8 cellular contexts compared by ENCODE assay signal in the genomic region with DNA sequence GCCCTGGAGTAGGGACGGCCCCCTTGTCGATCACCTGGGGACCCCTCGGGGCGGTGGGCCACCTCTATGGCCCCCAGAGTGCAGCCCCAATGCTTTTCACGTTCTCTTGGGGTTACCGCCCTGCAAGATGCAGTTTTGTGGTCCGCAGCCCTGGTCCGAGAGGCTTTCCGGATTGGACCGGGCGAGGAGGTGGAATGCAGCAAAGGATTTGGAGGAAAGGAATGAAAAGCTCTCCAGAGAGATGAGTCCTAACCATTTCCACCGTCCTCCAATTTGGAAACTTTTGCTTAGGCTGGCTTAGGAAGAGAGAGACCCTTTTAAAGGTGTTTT. TPM values are rescaled to one million over a fixed set of nuclear protein-coding genes. Genes with fewer than 3 reads are reported as not detected.
A peak's percentile ranks its signal among the peaks of the same experiment; 100 is the strongest.
DNase-seq lines count a peak whose midpoint lies in the region; ATAC-seq lines count a peak whose summit lies in the region.

No MANE protein-coding gene starts in this region.

- H3K27ac Mint-ChIP-seq in dendritic cell treated with granulocyte-macrophage colony-stimulating factor and Interleukin-4, amounts not matched to agents 40 ng/mL and 50 ng/mL, for 4 days = peak overlapping the region; percentile 52

- DNase-seq in Karpas-422 (no peak), SKM-1 (lab: John Stamatoyannopoulos, UW; ENCODE audit: unreplicated experiment) (no peak), SHP77 (lab: John Stamatoyannopoulos, UW) (no peak), NCI-H774 (lab: John Stamatoyannopoulos, UW) (no peak), GOT3 (lab: John Stamatoyannopoulos, UW) (no peak)

- no peaks in the 10 kb centered on the region for H3K9me3 Mint-ChIP-seq in dendritic cell treated with granulocyte-macrophage colony-stimulating factor and Interleukin-4, amounts not matched to agents 40 ng/mL and 50 ng/mL, for 4 days

- H3K27me3 ChIP-seq in Karpas-422 (ENCODE audit: low read length) (no peaks in the 10 kb centered on the region), mononuclear cell (ENCODE audit: insufficient read depth, low read length) (no peaks in the 10 kb centered on the region)

- H3K9me3 ChIP-seq in Karpas-422 (ENCODE audit: low read length) (no peaks in the 10 kb centered on the region), mononuclear cell (ENCODE audit: low read depth, low read length) (no peaks in the 10 kb centered on the region)

- no peaks in the 10 kb centered on the region for H3K36me3 ChIP-seq in Karpas-422 (ENCODE audit: insufficient read depth, low read length)

- H3K27me3 Mint-ChIP-seq in dendritic cell treated with granulocyte-macrophage colony-stimulating factor and Interleukin-4, amounts not matched to agents 40 ng/mL and 50 ng/mL, for 4 days = no peaks in the 10 kb centered on the region

- peak overlapping the region; percentile 68 for H3K4me2 ChIP-seq in Karpas-422 (ENCODE audit: low read depth, low read length, poor library complexity, severe bottlenecking)

- intact Hi-C loops in dendritic cell treated with granulocyte-macrophage colony-stimulating factor and Interleukin-4, amounts not matched to agents 40 ng/mL and 50 ng/mL, for 4 days (cut with micrococcal nuclease) = loop anchor here (5.0 kb wide), 1 partner anchor 68 kb away; the partner anchor contains the start of gene SLC25A5

- peaks cover 27% of the 10 kb centered on the region for H3K4me1 Mint-ChIP-seq in dendritic cell treated with granulocyte-macrophage colony-stimulating factor and Interleukin-4, amounts not matched to agents 40 ng/mL and 50 ng/mL, for 4 days (ENCODE audit: low read depth)

- H3K9me2 ChIP-seq in Karpas-422 (replicated peaks; ENCODE audit: insufficient read depth, low read length) = no peaks in the 10 kb centered on the region

- H3K36me3 Mint-ChIP-seq in dendritic cell treated with granulocyte-macrophage colony-stimulating factor and Interleukin-4, amounts not matched to agents 40 ng/mL and 50 ng/mL, for 4 days (ENCODE audit: low read depth) = peaks cover 6% of the 10 kb centered on the region

- H3K9ac ChIP-seq in Karpas-422 (ENCODE audit: low read length) = peak overlapping the region; percentile 65

- H3K27ac ChIP-seq in Karpas-422 (ENCODE audit: low read length) = no peak overlapping the region

- no peaks in the 10 kb centered on the region for H4K20me1 ChIP-seq in Karpas-422 (ENCODE audit: insufficient read depth, low read depth, low read length)

- peaks cover 11% of the 10 kb centered on the region for H3K4me1 ChIP-seq in Karpas-422 (ENCODE audit: low read length)
- peaks cover 16% of the 10 kb centered on the region for H3K4me1 ChIP-seq in mononuclear cell (ENCODE audit: insufficient read depth, low read length)

- no peaks in the 10 kb centered on the region for H3K79me2 ChIP-seq in Karpas-422 (ENCODE audit: low read length)

- no peak overlapping the region for H2AFZ ChIP-seq in Karpas-422 (ENCODE audit: low read length)

- H3K4me3 Mint-ChIP-seq in dendritic cell treated with granulocyte-macrophage colony-stimulating factor and Interleukin-4, amounts not matched to agents 40 ng/mL and 50 ng/mL, for 4 days = peak overlapping the region; percentile 76

- ATAC-seq in GM19043 (IDR thresholded peaks at IDR 0.05; ENCODE audit: low read depth, unreplicated experiment) = peak; percentile 9

- H3K4me3 ChIP-seq in Karpas-422 (ENCODE audit: low read length) (peak overlapping the region; percentile 65), mononuclear cell (ENCODE audit: low read length) (peak overlapping the region; percentile 30)

RNA-seq across cellular contexts. Expression of gene SLC25A43, which starts 0.6 kb away (rescaled TPM):
- total RNA-seq in Karpas-422 (2014; rRNA removed; shearing (Covaris generic); ENCODE audit: low replicate concordance) = 3.4 and 8.3 TPM in 2 replicates
- 3.0 TPM for total RNA-seq in mononuclear cell
